In the genomic region with DNA sequence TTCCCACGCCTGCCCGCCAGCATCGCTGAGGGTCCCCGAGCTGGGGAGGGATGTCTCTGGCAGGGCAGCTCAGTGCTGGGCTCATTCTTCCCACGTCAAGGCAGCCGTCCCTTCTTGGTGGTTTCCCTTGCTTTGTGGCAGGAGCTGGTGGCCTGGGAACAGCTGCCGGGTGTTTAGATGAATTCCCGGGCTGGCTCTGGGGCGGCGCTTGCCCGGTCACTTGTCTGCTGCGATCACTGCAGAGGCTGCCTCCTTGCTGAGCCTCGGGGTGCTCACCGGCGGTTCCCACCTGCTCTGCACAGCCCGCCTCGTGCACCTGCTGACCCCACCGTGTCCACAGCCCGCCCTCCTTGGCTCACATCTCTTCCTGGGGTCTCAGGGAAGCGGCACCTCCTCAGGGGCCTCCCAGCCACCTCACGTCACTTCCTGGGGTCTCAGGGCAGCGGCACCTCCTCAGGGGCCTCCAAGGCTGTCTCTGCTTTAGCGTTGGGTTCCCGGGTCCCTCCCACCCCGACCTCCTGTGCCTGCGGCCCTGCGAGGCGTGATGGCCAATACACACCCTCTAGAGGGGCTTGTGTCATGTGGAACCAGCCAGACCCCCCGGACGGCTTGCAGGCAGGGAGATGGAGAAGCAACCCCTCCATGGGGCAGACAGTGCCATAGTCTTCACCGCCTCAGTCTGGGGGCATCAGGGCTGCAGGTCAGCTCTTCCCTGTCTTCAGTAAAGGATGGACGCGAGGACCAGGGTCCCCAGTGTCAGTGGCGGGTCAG, we compare ENCODE assay signal across 1 cellular context.
TF ChIP-seq lines count a peak whose summit lies in the region.

No MANE protein-coding gene starts in this region.

TF ChIP-seq in H1, 55 proteins besides CTCF, POLR2A, EP300 and RAD21:
- TF ChIP-seq BRCA1 (IDR thresholded peaks at IDR 0.05; ENCODE audit: low read depth, low read length) (no peak), MAFK (IDR thresholded peaks at IDR 0.05; ENCODE audit: low read depth, low read length) (no peak), ASH2L (IDR thresholded peaks at IDR 0.05; ENCODE audit: low read length) (no peak), POU5F1 (IDR thresholded peaks at IDR 0.05; ENCODE audit: low read depth, low read length) (no peak), ZNF274 (IDR thresholded peaks at IDR 0.05; ENCODE audit: borderline replicate concordance, extremely low read depth, low read length) (no peak), CBX5 (IDR thresholded peaks at IDR 0.05; ENCODE audit: low read depth, low read length) (no peak), SAP30 (IDR thresholded peaks at IDR 0.05; ENCODE audit: insufficient read depth, insufficient replicate concordance, low read length) (no peak), HDAC2 (IDR thresholded peaks at IDR 0.05; ENCODE audit: borderline replicate concordance in 1 of 2, low read depth in 2 of 2, low read length in 2 of 2) (no peak), FOSL1 (IDR thresholded peaks at IDR 0.05; ENCODE audit: insufficient read depth, low read depth, low read length) (no peak), YY1 (IDR thresholded peaks at IDR 0.05; ENCODE audit: low read depth, low read length) (no peak)
- TF ChIP-seq, protein P1, sequence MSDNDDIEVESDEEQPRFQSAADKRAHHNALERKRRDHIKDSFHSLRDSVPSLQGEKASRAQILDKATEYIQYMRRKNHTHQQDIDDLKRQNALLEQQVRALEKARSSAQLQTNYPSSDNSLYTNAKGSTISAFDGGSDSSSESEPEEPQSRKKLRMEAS (IDR thresholded peaks at IDR 0.05) = no peak
